8 cellular contexts compared by ENCODE assay signal in genomic region chr2:208254118-208254870, GRCh38. TPM values are rescaled to one million over a fixed set of nuclear protein-coding genes. Genes with fewer than 3 reads are reported as not detected.
DNase-seq lines count a peak whose midpoint lies in the region; ATAC-seq and TF ChIP-seq lines count a peak whose summit lies in the region.

No MANE protein-coding gene starts in this region.

- H3K9ac ChIP-seq in rectal smooth muscle tissue (ENCODE audit: low read length) = no peak overlapping the region

- H3K4me1 Mint-ChIP-seq in T-cell = peaks cover 27 to 33% (median 31%) of the 10 kb centered on the region in 3 donors

- ATAC-seq in HG02571 (IDR thresholded peaks at IDR 0.05; ENCODE audit: unreplicated experiment) (peak; percentile 74), T-cell (replicated peaks in 1 of 4) (peak; percentile 71 to 76 (median 72)), right cardiac atrium (peak; percentile 87)

- H3K27ac ChIP-seq in angular gyrus (ENCODE audit: low read depth, low read length) (peak overlapping the region; percentile 73), right cardiac atrium (ENCODE audit: low read length) (peak overlapping the region; percentile 65), rectal smooth muscle tissue (ENCODE audit: low read depth, low read length) (peak overlapping the region; percentile 57), vagina (peak overlapping the region; percentile 78)

- TF ChIP-seq CTCF in GM12864 (IDR thresholded peaks at IDR 0.05; ENCODE audit: low read depth, low read length, missing control alignments) (peak; percentile 88), vagina (IDR thresholded peaks at IDR 0.05) (peak in 2 of 3 experiments; percentile 55 to 74)

- POLR2A ChIA-PET in T-cell (lab: Charles Lee) = interaction anchor here (0.6 to 1.4 kb wide), 3 partner anchors 12 to 1917 kb away, joined by 5 to 6 read pairs (median 5); no protein-coding TSS in a partner anchor

- H3K4me1 ChIP-seq in right cardiac atrium (ENCODE audit: control insufficient read depth, insufficient read depth, low read length) (no peaks in the 10 kb centered on the region), rectal smooth muscle tissue (ENCODE audit: control insufficient read depth, insufficient read depth, low read length) (no peaks in the 10 kb centered on the region), vagina (peaks cover 30% of the 10 kb centered on the region)

- peaks cover 2% of the 10 kb centered on the region for H3K36me3 ChIP-seq in rectal smooth muscle tissue (ENCODE audit: control insufficient read depth, insufficient read depth, low read length)
- H3K36me3 ChIP-seq in vagina = peaks cover 0 to 15% of the 10 kb centered on the region in 2 donors

- no peaks in the 10 kb centered on the region for H3K27me3 ChIP-seq in right cardiac atrium (ENCODE audit: control insufficient read depth, insufficient read depth)
- no peaks in the 10 kb centered on the region for H3K27me3 ChIP-seq in rectal smooth muscle tissue (ENCODE audit: control insufficient read depth, insufficient read depth, low read length)
- no peaks in the 10 kb centered on the region for H3K27me3 ChIP-seq in vagina

- CTCF ChIA-PET in T-cell (lab: Charles Lee) = interaction anchor here (0.5 to 5.6 kb wide), 9 partner anchors 13 to 633 kb away, joined by 3 to 53 read pairs (median 5); partner anchors contain the start of gene PIKFYVE (in 1 of the 2)

- H3K4me3 ChIP-seq in GM12864 (ENCODE audit: low read depth, low read length) = peak overlapping the region; percentile 93
- peak overlapping the region; percentile 85 for H3K4me3 ChIP-seq in right cardiac atrium (ENCODE audit: low read length)
- H3K4me3 ChIP-seq in rectal smooth muscle tissue (ENCODE audit: low read length) = peak overlapping the region; percentile 73
- H3K4me3 ChIP-seq in vagina = peak overlapping the region; percentile 82 to 90

- DNase-seq in GM12864 (ENCODE audit: low read depth) (peak; percentile 53), MV-4-11 (lab: John Stamatoyannopoulos, UW) (peak; percentile 76), T-cell (peak; percentile 35 to 81 (median 70)), right cardiac atrium (peak; percentile 80 to 94 (median 93)), vagina (ENCODE audit: extremely low spot score in 2 of 2) (peak in 1 of 2 donors; percentile 92)

- peak overlapping the region; percentile 60 to 81 for H3K27ac Mint-ChIP-seq in T-cell

- H3K36me3 Mint-ChIP-seq in T-cell = peaks cover 21% of the 10 kb centered on the region

- no peaks in the 10 kb centered on the region for H3K27me3 Mint-ChIP-seq in T-cell

- peak overlapping the region; percentile 97 to 98 (median 97) for H3K4me3 Mint-ChIP-seq in T-cell

- under 1% methylated on average over 36 of the region's 36 CpGs for WGBS in right cardiac atrium

- H3K9me3 ChIP-seq in right cardiac atrium (ENCODE audit: control insufficient read depth, low read length) (no peaks in the 10 kb centered on the region), vagina (no peaks in the 10 kb centered on the region)

- TF ChIP-seq POLR2A in vagina (IDR thresholded peaks at IDR 0.05) = no peak

- no peaks in the 10 kb centered on the region for H3K9me3 Mint-ChIP-seq in T-cell

- intact Hi-C loops in right cardiac atrium (cut with DNase I) = loop anchor here in 1 of 4 donors (5.0 kb wide), 2 partner anchors 77 to 152 kb away; no protein-coding TSS in a partner anchor
- intact Hi-C loops in vagina (cut with DNase I) = loop anchor here (10.0 kb wide), 1 partner anchor 79 kb away; no protein-coding TSS in a partner anchor

RNA-seq across cellular contexts. Expression of gene IDH1, which starts 0.6 kb away (rescaled TPM):
- 10 to 100 TPM in 3 of 5 donors, 1 to 10 TPM in 2; 5.1 to 22.9 (median 22.2) TPM for total RNA-seq in T-cell
- total RNA-seq in right cardiac atrium = 10 to 100 TPM; 27.0 to 45.0 (median 37.2) TPM
- polyA plus RNA-seq in right cardiac atrium = 18.2 TPM
- 47.4 TPM for total RNA-seq in vagina

RNA-seq across cellular contexts. Expression of gene PIKFYVE, which starts 11.8 kb away (rescaled TPM):
- total RNA-seq in T-cell (10 to 100 TPM; 35.3 to 42.6 (median 38.6) TPM), right cardiac atrium (10 to 100 TPM; 17.2 to 20.4 (median 19.9) TPM), vagina (18.7 TPM)
- polyA plus RNA-seq in right cardiac atrium = 5.0 TPM
